In genomic region chr6:41976794-41977484, GRCh38 we compare ENCODE assay signal across 9 cellular contexts. TPM values are rescaled to one million over a fixed set of nuclear protein-coding genes. Genes with fewer than 3 reads are reported as not detected.
DNase-seq lines count a peak whose midpoint lies in the region; TF ChIP-seq lines count a peak whose summit lies in the region.
"Had no signal": no experiment of that assay in that cellular context is flagged by ENCODE, and none has a peak within 500 bp of the region (broad histone marks: within the 10 kb centered on the region; RNA-seq: fewer than 3 reads in every experiment).

No MANE protein-coding gene starts in this region.

- H3K36me3 Mint-ChIP-seq in Calu3 (ENCODE audit: insufficient read depth, unreplicated experiment): no peaks in the 10 kb centered on the region

- peaks cover 11% of the 10 kb centered on the region for H3K4me1 Mint-ChIP-seq in Calu3 (ENCODE audit: low read depth, unreplicated experiment)

- H3K4me2 ChIP-seq in osteoblast (ENCODE audit: insufficient read depth, low read length): no peak overlapping the region

- H3K4me3 Mint-ChIP-seq in Calu3 (ENCODE audit: low read depth, unreplicated experiment): no peak overlapping the region

- H3K9me3 ChIP-seq in osteoblast (ENCODE audit: low read depth, low read length): no peaks in the 10 kb centered on the region

- no peaks in the 10 kb centered on the region for H3K27me3 Mint-ChIP-seq in Calu3 (ENCODE audit: unreplicated experiment)

- H3K9me3 Mint-ChIP-seq in Calu3 (ENCODE audit: low read depth, unreplicated experiment): no peaks in the 10 kb centered on the region

- H3K27me3 ChIP-seq in osteoblast (ENCODE audit: insufficient read depth, low read length): no peaks in the 10 kb centered on the region

- H3K79me2 ChIP-seq in osteoblast (ENCODE audit: insufficient read depth, low read length): no peaks in the 10 kb centered on the region

- no peaks in the 10 kb centered on the region for H4K20me1 ChIP-seq in osteoblast (ENCODE audit: insufficient read depth, low read length)

- CTCF ChIA-PET in Calu3 (lab: Charles Lee): interaction anchor here (1.7 kb wide), 1 partner anchor 9 kb away, joined by 5 read pairs; no protein-coding TSS in a partner anchor

- peaks cover 13% of the 10 kb centered on the region for H3K4me1 ChIP-seq in osteoblast (ENCODE audit: insufficient read depth, low read length)

- no peak overlapping the region for H3K4me3 ChIP-seq in osteoblast (ENCODE audit: insufficient read depth, low read length)
- H3K4me3 ChIP-seq: lung had no signal

- no peak overlapping the region for H2AFZ ChIP-seq in osteoblast (ENCODE audit: low read length)

- peak; percentile 19 for DNase-seq in Calu3
- peak; percentile 73 for DNase-seq in M059J (ENCODE audit: low read depth)
- peak; percentile 8 for DNase-seq in amniotic stem cell (lab: John Stamatoyannopoulos, UW)
- peak; percentile 88 for DNase-seq in osteoblast (ENCODE audit: insufficient read length, low spot score, missing footprints)
- DNase-seq in NCI-H1048 (lab: John Stamatoyannopoulos, UW): no peak
- DNase-seq in NCI-H2081 treated with DMSO at 0.1 percent for 48 hours (lab: John Stamatoyannopoulos, UW): no peak
- no peak for DNase-seq in putamen (ENCODE audit: low spot score)
- no peak for DNase-seq in hypothalamus (lab: John Stamatoyannopoulos, UW)

- intact Hi-C loops in Calu3 (cut with micrococcal nuclease; ENCODE audit: unreplicated experiment): no loop called here

- no peaks in the 10 kb centered on the region for H3K36me3 ChIP-seq in osteoblast (ENCODE audit: insufficient read depth, low read length)

- BruUV-seq in Calu3 (replicated peaks; lab: Mats Ljungman, UMichigan): no TSS peak

- H3K27ac Mint-ChIP-seq in Calu3 (ENCODE audit: unreplicated experiment): no peak overlapping the region

- no peak overlapping the region for H3K27ac ChIP-seq in osteoblast (ENCODE audit: low read depth, low read length)

- TF ChIP-seq CTCF in Calu3 (IDR thresholded peaks at IDR 0.05; ENCODE audit: unreplicated experiment) (no peak), osteoblast (IDR thresholded peaks at IDR 0.05; ENCODE audit: extremely low read depth, low read depth, low read length) (no peak)

RNA-seq across cellular contexts. Expression of gene CCND3, which starts 35.3 kb away (rescaled TPM):
- 77.4 and 90.4 TPM in 2 replicates for total RNA-seq in Calu3 (2022)
- 141 and 146 TPM in 2 replicates for total RNA-seq in M059J (2014; rRNA removed; shearing (Covaris generic))
- 17.7 and 21.0 TPM in 2 replicates for total RNA-seq in osteoblast

RNA-seq across cellular contexts. Expression of gene BYSL, which starts 55.6 kb away (rescaled TPM):
- 51.7 and 55.6 TPM in 2 replicates for total RNA-seq in Calu3 (2022)
- total RNA-seq in M059J (2014; rRNA removed; shearing (Covaris generic)): 16.0 and 19.2 TPM in 2 replicates
- total RNA-seq in osteoblast: 11.6 and 11.8 TPM in 2 replicates

RNA-seq across cellular contexts. Expression of gene MED20, which starts 56.0 kb away (rescaled TPM):
- 28.0 and 29.8 TPM in 2 replicates for total RNA-seq in Calu3 (2022)
- total RNA-seq in M059J (2014; rRNA removed; shearing (Covaris generic)): 23.5 and 49.9 TPM in 2 replicates
- total RNA-seq in osteoblast: 27.4 and 30.8 TPM in 2 replicates

Comparison
In these comparisons a context has a peak if more than half of its experiments do, and no peak if none do; other contexts are left out.
1. DNase-seq: peak in Calu3 (single experiment), M059J (single experiment), amniotic stem cell (single experiment) and osteoblast (single experiment); none in NCI-H1048 (single experiment), NCI-H2081 treated with DMSO at 0.1 percent for 48 hours (single experiment), putamen (single experiment) and hypothalamus (0 of 51).